In the genomic region with DNA sequence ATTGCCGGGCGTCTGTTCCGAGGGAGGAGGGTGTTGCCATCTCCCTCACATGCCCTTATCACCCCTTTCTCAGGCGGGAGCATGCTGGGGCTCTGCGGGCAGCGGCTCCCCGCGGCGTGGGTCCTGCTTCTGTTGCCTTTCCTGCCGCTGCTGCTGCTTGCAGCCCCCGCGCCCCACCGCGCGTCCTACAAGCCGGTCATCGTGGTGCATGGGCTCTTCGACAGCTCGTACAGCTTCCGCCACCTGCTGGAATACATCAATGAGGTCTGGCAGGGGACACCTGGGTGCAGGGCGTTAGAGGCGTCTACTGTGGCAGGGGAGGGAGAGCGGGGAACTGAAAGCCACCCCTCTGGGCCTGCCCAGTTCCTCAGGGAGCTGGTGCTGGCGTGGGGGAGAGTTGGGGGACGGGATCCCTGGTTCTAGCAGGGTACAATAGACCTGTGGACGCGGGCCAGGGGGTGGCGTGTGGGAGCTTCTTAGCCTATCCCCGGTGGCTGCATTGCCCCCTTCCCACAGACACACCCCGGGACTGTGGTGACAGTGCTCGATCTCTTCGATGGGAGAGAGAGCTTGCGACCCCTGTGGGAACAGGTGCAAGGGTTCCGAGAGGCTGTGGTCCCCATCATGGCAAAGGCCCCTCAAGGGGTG, we compare ENCODE assay signal across 8 cellular contexts. TPM values are rescaled to one million over a fixed set of nuclear protein-coding genes. Genes with fewer than 3 reads are reported as not detected.
DNase-seq lines count a peak whose midpoint lies in the region; ATAC-seq and TF ChIP-seq lines count a peak whose summit lies in the region.

No MANE protein-coding gene starts in this region.

- H3K4me2 ChIP-seq in DND-41 (ENCODE audit: insufficient read depth, low read length) = peak overlapping the region; percentile 70

- peak overlapping the region; percentile 61 to 77; a peak in 3 of 4 replicates for H3K4me3 ChIP-seq in DND-41 (ENCODE audit: low read depth in 1 of 2, low read length in 2 of 2)
- peak overlapping the region; percentile 55 to 97 (median 84) for H3K4me3 ChIP-seq in dorsolateral prefrontal cortex
- peak overlapping the region; percentile 77 for H3K4me3 ChIP-seq in lower lobe of right lung

- peak; percentile 67 for ATAC-seq in DND-41 (ENCODE audit: insufficient read depth, low read depth)
- peak; percentile 56 for ATAC-seq in HG02885 (IDR thresholded peaks at IDR 0.05; ENCODE audit: poor library complexity, unreplicated experiment)
- ATAC-seq in lower lobe of right lung = peak; percentile 81 to 83
- ATAC-seq in GM19395 (IDR thresholded peaks at IDR 0.05; ENCODE audit: unreplicated experiment) = no peak

- H3K79me2 ChIP-seq in DND-41 (ENCODE audit: insufficient read depth, low read length) = peaks cover 23% of the 10 kb centered on the region

- H4K20me1 ChIP-seq in DND-41 (ENCODE audit: insufficient read depth, low read length) = peaks cover 9% of the 10 kb centered on the region; the same call in 1 of the 2 replicates

- peak overlapping the region; percentile 96 for H2AFZ ChIP-seq in DND-41 (ENCODE audit: low read depth, low read length)

- H3K27me3 ChIP-seq in DND-41 (ENCODE audit: insufficient read depth, low read length, poor library complexity) (no peaks in the 10 kb centered on the region), dorsolateral prefrontal cortex (no peaks in the 10 kb centered on the region), lower lobe of right lung (ENCODE audit: low read depth) (peaks cover 25% of the 10 kb centered on the region)

- intact Hi-C loops in dorsolateral prefrontal cortex (cut with DNase I) (loop anchor here (2.0 to 5.0 kb wide), 4 partner anchors 22 to 37 kb away; a partner anchor contains a TSS), lower lobe of right lung (cut with DNase I) (no loop called here)

- H3K27ac ChIP-seq in DND-41 (ENCODE audit: low read length) (peak overlapping the region; percentile 83), dorsolateral prefrontal cortex (peak overlapping the region; percentile 68 to 99 (median 96)), lower lobe of right lung (peak overlapping the region; percentile 84)

- H3K9me3 ChIP-seq in DND-41 (ENCODE audit: insufficient read depth, low read length, severe bottlenecking) (no peaks in the 10 kb centered on the region), lower lobe of right lung (no peaks in the 10 kb centered on the region)

- peaks cover 35% of the 10 kb centered on the region for H3K36me3 ChIP-seq in DND-41 (ENCODE audit: insufficient read depth, low read length)
- H3K36me3 ChIP-seq in lower lobe of right lung = peaks cover 28% of the 10 kb centered on the region

- peak overlapping the region; percentile 71 for H3K9ac ChIP-seq in DND-41 (ENCODE audit: low read depth, low read length)

- peak; percentile 75 for TF ChIP-seq CTCF in DND-41 (IDR thresholded peaks at IDR 0.05; ENCODE audit: borderline replicate concordance, extremely low read depth, low read length, poor library complexity, severe bottlenecking)
- peak in 55 of 56 donors; percentile 13 to 71 (median 51) for TF ChIP-seq CTCF in dorsolateral prefrontal cortex (IDR thresholded peaks at IDR 0.05 in 54 of 56, conservative IDR thresholded peaks at IDR 0.05 in 2 of 56; ENCODE audit: low read depth in 1 of 56, partially characterized antibody in 56 of 56)
- peak; percentile 52 for TF ChIP-seq CTCF in lower lobe of right lung (IDR thresholded peaks at IDR 0.05)

- DNase-seq in DND-41 = peak; percentile 75
- peak; percentile 59 to 82 for DNase-seq in NCI-H524 (lab: John Stamatoyannopoulos, UW)
- DNase-seq in activated CD4-positive, alpha-beta T cell treated with anti-CD3 and anti-CD28 coated beads, Interleukin-2, amount 50 U/mL, for 24 hours (ENCODE audit: low read depth in 1 of 2, low spot score in 1 of 2) = peak; percentile 37 to 41
- DNase-seq in dorsolateral prefrontal cortex = peak in 9 of 10 donors; percentile 41 to 68 (median 60)
- peak; percentile 67 for DNase-seq in lower lobe of right lung
- peak; percentile 37 for DNase-seq in stimulated activated CD8-positive, alpha-beta memory T cell treated with anti-CD3 and anti-CD28 coated beads, Interleukin-15, amount 100 ng/mL, for 1 hour (ENCODE audit: low read depth)

- H3K4me1 ChIP-seq in DND-41 (ENCODE audit: insufficient read depth, low read length) (peaks cover 25% of the 10 kb centered on the region), lower lobe of right lung (peaks cover 27% of the 10 kb centered on the region)

RNA-seq across cellular contexts. Expression of a gene that starts 0.7 kb away (rescaled TPM):
- total RNA-seq in dorsolateral prefrontal cortex = 10 to 100 TPM; 21.2 to 55.9 (median 31.2) TPM
- total RNA-seq in lower lobe of right lung = 13.7 TPM

RNA-seq across cellular contexts. Expression of a gene that starts 2.9 kb away (rescaled TPM):
- 100 to 1,000 TPM in 2 of 120 experiments, 10 to 100 TPM in 118; 29.0 to 121 (median 64.1) TPM for total RNA-seq in dorsolateral prefrontal cortex
- 1.2 TPM for total RNA-seq in lower lobe of right lung

RNA-seq across cellular contexts. Expression of a gene that starts 9.8 kb away (rescaled TPM):
- total RNA-seq in dorsolateral prefrontal cortex (10 to 100 TPM in 115 of 120 experiments, 1 to 10 TPM in 5; 8.7 to 37.5 (median 19.8) TPM), lower lobe of right lung (13.4 TPM)

RNA-seq across cellular contexts. Expression of a gene that starts 21.2 kb away (rescaled TPM):
- total RNA-seq in dorsolateral prefrontal cortex (100 to 1,000 TPM in 4 of 120 experiments, 10 to 100 TPM in 116; 58.7 to 102 (median 81.9) TPM), lower lobe of right lung (51.2 TPM)

RNA-seq across cellular contexts. Expression of a gene that starts 23.6 kb away (rescaled TPM):
- total RNA-seq in dorsolateral prefrontal cortex = 10 to 100 TPM; 34.1 to 70.5 (median 51.5) TPM
- total RNA-seq in lower lobe of right lung = 44.9 TPM

Comparison
In these comparisons a context has a peak if more than half of its experiments do, and no peak if none do; other contexts are left out.
1. RNA of a gene that starts 2.9 kb away (total RNA-seq): 29.0 to 121 TPM in dorsolateral prefrontal cortex; 1.2 TPM in lower lobe of right lung (single experiment); every median in the first group is over 10 times any median in the second.
2. Peak in every context shown above with its lines, with median percentiles within 50 percentile points of each other: DNase-seq, H3K27ac ChIP-seq, H3K4me3 ChIP-seq and CTCF ChIP-seq.